13 cellular contexts compared by ENCODE assay signal in genomic region chr3:105963161-105963560, GRCh38.
A peak's percentile ranks its signal among the peaks of the same experiment; 100 is the strongest.
DNase-seq lines count a peak whose midpoint lies in the region; ATAC-seq and TF ChIP-seq lines count a peak whose summit lies in the region.
"Had no signal": no experiment of that assay in that cellular context is flagged by ENCODE, and none has a peak within 500 bp of the region (broad histone marks: within the 10 kb centered on the region; RNA-seq: fewer than 3 reads in every experiment).

No MANE protein-coding gene starts in this region.

- H3K4me3 Mint-ChIP-seq in Calu3 (ENCODE audit: low read depth, unreplicated experiment) = no peak overlapping the region
- no peak overlapping the region for H3K4me3 Mint-ChIP-seq in stimulated activated naive B cell treated with anti-CD40 and anti-IgM and Interleukin-4, amounts not matched to agents 10 μg/mL and 1 μg/mL and 100 μg/mL, for 72 hours

- H3K4me1 ChIP-seq in heart left ventricle (peaks cover 0 to 17% (median 6%) of the 10 kb centered on the region in 12 donors), GM23248 (ENCODE audit: insufficient read depth) (peaks cover 14% of the 10 kb centered on the region)

- TF ChIP-seq POLR2A in heart left ventricle (IDR thresholded peaks at IDR 0.05) = no peak

- no peaks in the 10 kb centered on the region for H3K36me3 ChIP-seq in heart left ventricle
- H3K36me3 ChIP-seq in GM23248 (ENCODE audit: low read depth) = no peaks in the 10 kb centered on the region

- no peak overlapping the region for H3K4me2 ChIP-seq in GM23248 (ENCODE audit: unreplicated experiment)

- no peaks in the 10 kb centered on the region for H3K9me2 ChIP-seq in GM23248 (ENCODE audit: insufficient read depth)

- CTCF ChIA-PET in Calu3 (lab: Charles Lee) = interaction anchor here (1.4 kb wide), 1 partner anchor 13 kb away, joined by 3 read pairs; no protein-coding TSS in a partner anchor

- peak overlapping the region; percentile 73 for H3K27ac Mint-ChIP-seq in Calu3 (ENCODE audit: unreplicated experiment)
- H3K27ac Mint-ChIP-seq in stimulated activated naive B cell treated with anti-CD40 and anti-IgM and Interleukin-4, amounts not matched to agents 10 μg/mL and 1 μg/mL and 100 μg/mL, for 72 hours = no peak overlapping the region
- H3K27ac Mint-ChIP-seq: CD4-positive, alpha-beta memory T cell had no signal

- H3K27ac ChIP-seq in VCaP (peak overlapping the region; percentile 32; the same call in 1 of the 2 replicates), heart left ventricle (no peak overlapping the region), GM23248 (no peak overlapping the region)

- H3K27me3 Mint-ChIP-seq in Calu3 (ENCODE audit: unreplicated experiment) = no peaks in the 10 kb centered on the region
- no peaks in the 10 kb centered on the region for H3K27me3 Mint-ChIP-seq in stimulated activated naive B cell treated with anti-CD40 and anti-IgM and Interleukin-4, amounts not matched to agents 10 μg/mL and 1 μg/mL and 100 μg/mL, for 72 hours
- H3K27me3 Mint-ChIP-seq: CD4-positive, alpha-beta memory T cell had no signal

- DNase-seq in Calu3 (no peak), HT-29 (ENCODE audit: low spot score) (peak; percentile 55), GDM1 (lab: John Stamatoyannopoulos, UW) (no peak), heart left ventricle (no peak), GM23248 (no peak)
- no peak for DNase-seq in stimulated activated naive B cell treated with anti-CD40 and anti-IgM and Interleukin-4, amounts not matched to agents 10 μg/mL and 1 μg/mL and 100 μg/mL, for 72 hours
- DNase-seq: C1 segment of cervical spinal cord; CD4-positive, alpha-beta memory T cell; COR-L47; DMS79 treated with DMSO at 0.1 percent for 48 hours; H7; HCEC 1CT had no signal

- intact Hi-C loops in Calu3 (cut with micrococcal nuclease; ENCODE audit: unreplicated experiment) = no loop called here
- intact Hi-C loops in heart left ventricle (cut with DNase I) = no loop called here

- H3K4me1 Mint-ChIP-seq in Calu3 (ENCODE audit: low read depth, unreplicated experiment) = peaks cover 19% of the 10 kb centered on the region
- no peaks in the 10 kb centered on the region for H3K4me1 Mint-ChIP-seq in stimulated activated naive B cell treated with anti-CD40 and anti-IgM and Interleukin-4, amounts not matched to agents 10 μg/mL and 1 μg/mL and 100 μg/mL, for 72 hours

- in situ Hi-C loops in GM23248 (cut with MboI) = no loop called here

- no peak for TF ChIP-seq CTCF in Calu3 (IDR thresholded peaks at IDR 0.05; ENCODE audit: unreplicated experiment)
- no peak for TF ChIP-seq CTCF in VCaP (conservative IDR thresholded peaks at IDR 0.05)
- TF ChIP-seq CTCF in heart left ventricle (IDR thresholded peaks at IDR 0.05) = no peak

- H3K9ac ChIP-seq in GM23248 = no peak overlapping the region

- H3K9me3 ChIP-seq in heart left ventricle (no peaks in the 10 kb centered on the region), GM23248 (ENCODE audit: low read depth) (no peaks in the 10 kb centered on the region)

- WGBS in heart left ventricle, 4 donors = 71 to 91% (median 82%) methylated on average over 1 of the region's 1 CpG
- 89 to 98% methylated on average over 1 of the region's 1 CpG for WGBS in GM23248 (ENCODE audit: low coverage in 1 of 2, low lambda C conversion rate in 2 of 2, missing lambda C conversion rate in 2 of 2), 2 experiments

- no TSS peak for BruUV-seq in Calu3 (replicated peaks; lab: Mats Ljungman, UMichigan)

- H3K4me3 ChIP-seq in heart left ventricle (no peak overlapping the region), GM23248 (no peak overlapping the region)

- H3K27me3 ChIP-seq in heart left ventricle (no peaks in the 10 kb centered on the region), GM23248 (replicated peaks; ENCODE audit: insufficient read depth) (no peaks in the 10 kb centered on the region)

- ATAC-seq in stimulated activated naive B cell treated with anti-CD40 and anti-IgM and Interleukin-4, amounts not matched to agents 10 μg/mL and 1 μg/mL and 100 μg/mL, for 72 hours (replicated peaks) = no peak
- no peak for ATAC-seq in heart left ventricle

- no peaks in the 10 kb centered on the region for H4K20me1 ChIP-seq in GM23248 (ENCODE audit: insufficient read depth)

- peaks cover 5% of the 10 kb centered on the region for H3K9me3 Mint-ChIP-seq in Calu3 (ENCODE audit: low read depth, unreplicated experiment)
- peaks cover 0 to 4% of the 10 kb centered on the region in 2 donors for H3K9me3 Mint-ChIP-seq in stimulated activated naive B cell treated with anti-CD40 and anti-IgM and Interleukin-4, amounts not matched to agents 10 μg/mL and 1 μg/mL and 100 μg/mL, for 72 hours

- no peaks in the 10 kb centered on the region for H3K36me3 Mint-ChIP-seq in Calu3 (ENCODE audit: insufficient read depth, unreplicated experiment)
- no peaks in the 10 kb centered on the region for H3K36me3 Mint-ChIP-seq in stimulated activated naive B cell treated with anti-CD40 and anti-IgM and Interleukin-4, amounts not matched to agents 10 μg/mL and 1 μg/mL and 100 μg/mL, for 72 hours
- H3K36me3 Mint-ChIP-seq: CD4-positive, alpha-beta memory T cell had no signal

- H3K79me2 ChIP-seq in GM23248 (ENCODE audit: insufficient read depth) = no peaks in the 10 kb centered on the region

- H2AFZ ChIP-seq in GM23248 = no peak overlapping the region

- H3F3A ChIP-seq in GM23248 (ENCODE audit: insufficient read depth) = peaks cover 12% of the 10 kb centered on the region; the same call in 1 of the 2 replicates
